ENCODE assay signal across 35 cellular contexts in the genomic region with DNA sequence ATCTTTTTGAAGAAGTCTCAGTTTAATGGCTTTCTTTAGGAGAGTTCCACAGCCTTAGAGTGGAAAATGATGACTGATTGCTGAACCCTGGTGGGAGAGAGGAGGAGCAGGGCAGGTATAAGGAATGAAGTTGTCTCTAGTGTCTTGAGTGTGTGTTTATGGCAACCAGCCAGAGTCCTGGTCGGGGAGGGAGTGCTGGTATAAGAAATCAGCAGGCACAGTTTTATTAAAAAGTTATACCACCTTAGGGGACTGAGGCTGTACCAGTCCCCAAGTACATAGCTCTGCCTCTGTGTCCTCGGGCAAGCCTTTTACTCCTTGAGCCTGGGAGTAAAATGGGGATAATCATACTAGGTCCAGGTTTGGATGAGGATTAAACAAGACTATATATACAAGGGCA. TPM values are rescaled to one million over a fixed set of nuclear protein-coding genes. Genes with fewer than 3 reads are reported as not detected.
"Had no signal": no experiment of that assay in that cellular context is flagged by ENCODE, and none has a peak within 500 bp of the region (broad histone marks: within the 10 kb centered on the region; RNA-seq: fewer than 3 reads in every experiment).

No MANE protein-coding gene starts in this region.

- H3K4me1 Mint-ChIP-seq: activated B cell treated with CpG ODN at 0.5 μM for 24 hours; central memory CD8-positive, alpha-beta T cell; T-cell had no signal

- H3K36me3 ChIP-seq: brain microvascular endothelial cell, esophagus squamous epithelium, gastroesophageal sphincter, WERI-Rb-1 had no signal

- H3K9me3 ChIP-seq: esophagus squamous epithelium, gastroesophageal sphincter had no signal

- H3K27me3 Mint-ChIP-seq: activated CD8-positive, alpha-beta T cell treated with anti-CD3 and anti-CD28 coated beads for 36 hours; activated naive CD8-positive, alpha-beta T cell; activated T-cell treated with anti-CD3 and anti-CD28 coated beads, Interleukin-2, amount 50 U/mL, for 24 hours; dendritic cell treated with granulocyte-macrophage colony-stimulating factor and Interleukin-4, amounts not matched to agents 40 ng/mL and 50 ng/mL, for 4 days had no signal

- H3K27ac ChIP-seq: brain microvascular endothelial cell, coronary artery, dorsolateral prefrontal cortex, esophagus squamous epithelium, gastroesophageal sphincter, WERI-Rb-1 had no signal

- H3K36me3 Mint-ChIP-seq: activated naive CD8-positive, alpha-beta T cell; T-cell had no signal

- H3K27ac Mint-ChIP-seq: activated B cell treated with CpG ODN at 0.5 μM for 24 hours; activated CD8-positive, alpha-beta T cell treated with anti-CD3 and anti-CD28 coated beads for 36 hours; activated naive CD8-positive, alpha-beta T cell; activated T-cell treated with anti-CD3 and anti-CD28 coated beads, Interleukin-2, amount 50 U/mL, for 24 hours; activated T-cell treated with anti-CD3 and anti-CD28 coated beads, Interleukin-2, amount 50 U/mL, for 72 hours; dendritic cell treated with granulocyte-macrophage colony-stimulating factor and Interleukin-4, amounts not matched to agents 40 ng/mL and 50 ng/mL, for 4 days; endodermal cell; T-cell; T-helper 2 cell treated with Interferon-gamma antibody and Interleukin-4, amounts not matched to agents 5 μg/mL and 100 μg/mL, for 36 hours had no signal

- H3K4me1 ChIP-seq: esophagus squamous epithelium, gastroesophageal sphincter had no signal

- ATAC-seq: activated CD4-positive, CD25-positive, alpha-beta regulatory T cell treated with anti-CD3 and anti-CD28 coated beads, Interleukin-2, amount 50 U/mL, for 24 hours; activated CD8-positive, alpha-beta T cell treated with anti-CD3 and anti-CD28 coated beads for 36 hours; activated T-cell treated with anti-CD3 and anti-CD28 coated beads, Interleukin-2, amount 50 U/mL, for 72 hours; gastroesophageal sphincter; T-cell had no signal

- H3K4me3 ChIP-seq: coronary artery, dorsolateral prefrontal cortex, esophagus squamous epithelium, gastroesophageal sphincter had no signal

- H3K4me3 Mint-ChIP-seq: activated B cell treated with CpG ODN at 0.5 μM for 24 hours; activated CD8-positive, alpha-beta T cell treated with anti-CD3 and anti-CD28 coated beads for 36 hours; activated naive CD8-positive, alpha-beta T cell; activated T-cell treated with anti-CD3 and anti-CD28 coated beads, Interleukin-2, amount 50 U/mL, for 24 hours; activated T-cell treated with anti-CD3 and anti-CD28 coated beads, Interleukin-2, amount 50 U/mL, for 72 hours; central memory CD8-positive, alpha-beta T cell; dendritic cell treated with granulocyte-macrophage colony-stimulating factor and Interleukin-4, amounts not matched to agents 40 ng/mL and 50 ng/mL, for 4 days; endodermal cell; T-cell; T-helper 1 cell treated with Interleukin-12 subunit alpha and Interleukin-12 subunit beta and Interleukin-4 antibody, amounts not matched to agents 30 μg/mL and 1 μg/mL, for 36 hours; T-helper 2 cell treated with Interferon-gamma antibody and Interleukin-4, amounts not matched to agents 5 μg/mL and 100 μg/mL, for 36 hours had no signal

- H3K9me3 Mint-ChIP-seq: activated B cell treated with CpG ODN at 0.5 μM for 24 hours; activated CD8-positive, alpha-beta T cell treated with anti-CD3 and anti-CD28 coated beads for 36 hours; activated T-cell treated with anti-CD3 and anti-CD28 coated beads, Interleukin-2, amount 50 U/mL, for 24 hours; activated T-cell treated with anti-CD3 and anti-CD28 coated beads, Interleukin-2, amount 50 U/mL, for 72 hours; central memory CD8-positive, alpha-beta T cell; dendritic cell treated with granulocyte-macrophage colony-stimulating factor and Interleukin-4, amounts not matched to agents 40 ng/mL and 50 ng/mL, for 4 days; endodermal cell; T-cell; T-helper 1 cell treated with Interleukin-12 subunit alpha and Interleukin-12 subunit beta and Interleukin-4 antibody, amounts not matched to agents 30 μg/mL and 1 μg/mL, for 36 hours; T-helper 2 cell treated with Interferon-gamma antibody and Interleukin-4, amounts not matched to agents 5 μg/mL and 100 μg/mL, for 36 hours had no signal

- DNase-seq: activated B cell treated with CpG ODN at 0.5 μM for 24 hours; activated CD4-positive, alpha-beta T cell treated with anti-CD3 and anti-CD28 coated beads for 48 hours; activated CD4-positive, alpha-beta T cell treated with anti-CD3 and anti-CD28 coated beads, Interleukin-2, amount 50 U/mL, for 1 hour; activated CD4-positive, alpha-beta T cell treated with anti-CD3 and anti-CD28 coated beads, Interleukin-2, amount 50 U/mL, for 48 hours; activated CD8-positive, alpha-beta memory T cell treated with anti-CD3 and anti-CD28 coated beads for 24 hours; activated CD8-positive, alpha-beta T cell treated with anti-CD3 and anti-CD28 coated beads for 36 hours; activated effector memory CD4-positive, alpha-beta T cell treated with Interleukin-2 at 50 U/mL for 16 hours; activated gamma-delta T cell treated with Interleukin-2 at 50 U/mL for 16 hours; activated naive CD4-positive, alpha-beta T cell treated with anti-CD3 and anti-CD28 coated beads, Interleukin-2, amount 50 U/mL, for 16 hours; activated naive CD4-positive, alpha-beta T cell treated with Interleukin-2 at 50 U/mL for 16 hours; activated T-cell treated with anti-CD3 and anti-CD28 coated beads for 4 hours; activated T-cell treated with anti-CD3 and anti-CD28 coated beads, Interleukin-2, amount 50 U/mL, for 24 hours; activated T-cell treated with anti-CD3 and anti-CD28 coated beads, Interleukin-2, amount 50 U/mL, for 72 hours; amniotic stem cell; anterior cingulate cortex; brain microvascular endothelial cell; dorsolateral prefrontal cortex; effector memory CD4-positive, alpha-beta T cell; endodermal cell; erythroblast; esophagus squamous epithelium; foreskin melanocyte; SW 1271; T-cell; T1000; WERI-Rb-1 had no signal

- H3K27me3 ChIP-seq: brain microvascular endothelial cell, dorsolateral prefrontal cortex, esophagus squamous epithelium, gastroesophageal sphincter had no signal

RNA-seq across cellular contexts. Expression of a gene that starts 29.8 kb away (rescaled TPM):
- total RNA-seq: activated CD8-positive, alpha-beta T cell treated with anti-CD3 and anti-CD28 coated beads for 36 hours had no signal

RNA-seq across cellular contexts. Expression of a gene that starts 46.3 kb away (rescaled TPM):
- total RNA-seq: glomerular endothelial cell had no signal
